Comparison of ENCODE assay signal across 8 cellular contexts in genomic region chr15:66369773-66370651, GRCh38. TPM values are rescaled to one million over a fixed set of nuclear protein-coding genes. Genes with fewer than 3 reads are reported as not detected.
A peak's percentile ranks its signal among the peaks of the same experiment; 100 is the strongest.
DNase-seq lines count a peak whose midpoint lies in the region; ATAC-seq, FAIRE-seq and TF ChIP-seq lines count a peak whose summit lies in the region.

No MANE protein-coding gene starts in this region.

- H3K9me1 ChIP-seq in keratinocyte (ENCODE audit: control insufficient read depth, extremely low read depth, insufficient read depth, low read length), result no peaks in the 10 kb centered on the region

- dilution Hi-C loops in keratinocyte (cut with MboI; ENCODE audit: extremely low pct_ligation_motif_present, low sequenced_read_pairs), result no loop called here

- no peaks in the 10 kb centered on the region for H3K27me3 ChIP-seq in keratinocyte (ENCODE audit: control insufficient read depth, extremely low read depth, insufficient read depth, low read length)
- H3K27me3 ChIP-seq in subcutaneous abdominal adipose tissue (ENCODE audit: control insufficient read depth in 5 of 5, insufficient read depth in 4 of 5, low read length in 5 of 5), result no peaks in the 10 kb centered on the region

- H3K9me3 ChIP-seq in keratinocyte (ENCODE audit: control insufficient read depth, low read depth, low read length), result no peaks in the 10 kb centered on the region
- peaks cover 0 to 6% (median 0%) of the 10 kb centered on the region in 5 donors for H3K9me3 ChIP-seq in subcutaneous abdominal adipose tissue (ENCODE audit: control insufficient read depth in 5 of 5, low read length in 5 of 5)

- no peaks in the 10 kb centered on the region for H4K20me1 ChIP-seq in keratinocyte (ENCODE audit: control insufficient read depth, extremely low read depth, insufficient read depth, low read length)

- peak overlapping the region; percentile 25 for H3K27ac ChIP-seq in keratinocyte (ENCODE audit: control insufficient read depth, insufficient read depth, low read length)
- peak overlapping the region; percentile 69 for H3K27ac ChIP-seq in subcutaneous abdominal adipose tissue (ENCODE audit: low read depth, low read length)

- peak overlapping the region in 1 of 3 experiments; percentile 15 for H3K4me3 ChIP-seq in keratinocyte (ENCODE audit: control insufficient read depth in 2 of 3, extremely low read depth in 1 of 3, insufficient read depth in 2 of 3, low read depth in 1 of 3, low read length in 3 of 3)
- H3K4me3 ChIP-seq in subcutaneous abdominal adipose tissue (ENCODE audit: low read depth in 1 of 5, low read length in 5 of 5), result peak overlapping the region; percentile 52 to 76 (median 74)

- TF ChIP-seq CTCF in keratinocyte (optimal IDR thresholded peaks at IDR 0.05 in 1 of 3, IDR thresholded peaks at IDR 0.05 in 1 of 3, conservative IDR thresholded peaks at IDR 0.05 in 1 of 3; ENCODE audit: extremely low read depth in 1 of 3, insufficient read depth in 2 of 3, low read length in 3 of 3), result no peak

- DNase-seq in NCI-H2081 (lab: John Stamatoyannopoulos, UW) (peak; percentile 25 to 48), NCI-H2081 treated with DMSO at 0.1 percent for 48 hours (lab: John Stamatoyannopoulos, UW) (no peak), NCI-H2196 (lab: John Stamatoyannopoulos, UW; ENCODE audit: unreplicated experiment) (peak; percentile 53), amniotic epithelial cell (ENCODE audit: low read depth) (peak; percentile 9), keratinocyte (ENCODE audit: low read depth, low spot score) (no peak), COLO668 (lab: John Stamatoyannopoulos, UW; ENCODE audit: unreplicated experiment) (no peak)

- H2AFZ ChIP-seq in keratinocyte (ENCODE audit: control insufficient read depth, low read length), result peak overlapping the region; percentile 66

- no peak for ATAC-seq in GM21381 (IDR thresholded peaks at IDR 0.05; ENCODE audit: unreplicated experiment)

- H3K79me2 ChIP-seq in keratinocyte (ENCODE audit: control insufficient read depth, insufficient read depth, low read length), result no peaks in the 10 kb centered on the region

- peaks cover 4% of the 10 kb centered on the region for H3K4me1 ChIP-seq in keratinocyte (ENCODE audit: control insufficient read depth, extremely low read depth, insufficient read depth, low read length)
- H3K4me1 ChIP-seq in subcutaneous abdominal adipose tissue (ENCODE audit: control insufficient read depth in 5 of 5, insufficient read depth in 5 of 5, low read length in 5 of 5), result peaks cover 0 to 9% (median 8%) of the 10 kb centered on the region in 5 donors

- no peaks in the 10 kb centered on the region for H3K36me3 ChIP-seq in keratinocyte (ENCODE audit: control insufficient read depth in 2 of 2, extremely low read depth in 1 of 2, insufficient read depth in 2 of 2, low read length in 2 of 2)
- no peaks in the 10 kb centered on the region for H3K36me3 ChIP-seq in subcutaneous abdominal adipose tissue (ENCODE audit: control insufficient read depth in 5 of 5, insufficient read depth in 5 of 5, low read length in 5 of 5)

- H3K4me2 ChIP-seq in keratinocyte (ENCODE audit: control insufficient read depth, extremely low read depth, insufficient read depth, low read depth, low read length), result peak overlapping the region; percentile 54

- H3K9ac ChIP-seq in keratinocyte (ENCODE audit: control insufficient read depth, extremely low read depth, insufficient read depth, low read length), result no peak overlapping the region
- H3K9ac ChIP-seq in subcutaneous abdominal adipose tissue (ENCODE audit: low read length in 5 of 5), result peak overlapping the region in 4 of 5 donors; percentile 62 to 88 (median 76)

- no peak for FAIRE-seq in keratinocyte (lab: Jason Lieb, UNC)

RNA-seq across cellular contexts. Expression of gene TIPIN, which starts 13.5 kb away (rescaled TPM):
- polyA plus RNA-seq in keratinocyte, result 3.4 to 11.9 TPM (median 9.3 TPM) in 3 replicates
- polyA plus RNA-seq in keratinocyte (2011; ENCODE audit: low read depth), result 8.5 TPM
- 4.5 and 8.7 TPM in 2 replicates for polyA plus RNA-seq in keratinocyte (2011; cell fraction: cytosol; rRNA removed)
- 4.5 and 7.1 TPM in 2 replicates for polyA plus RNA-seq in keratinocyte (2011; cell fraction: nucleus; rRNA removed)
- 5.6 and 13.9 TPM in 2 replicates for polyA plus RNA-seq in keratinocyte (2012; ENCODE audit: low replicate concordance)
- 1.4 to 7.1 TPM (median 1.9 TPM) in 3 replicates for polyA minus RNA-seq in keratinocyte
- polyA minus RNA-seq in keratinocyte (2011; cell fraction: cytosol; rRNA and poly(A)+ RNA removed), result 3.8 TPM
- 1.3 and 5.0 TPM in 2 replicates for polyA minus RNA-seq in keratinocyte (2011; cell fraction: nucleus; rRNA and poly(A)+ RNA removed)

RNA-seq across cellular contexts. Expression of gene MAP2K1, which starts 16.7 kb away (rescaled TPM):
- polyA plus RNA-seq in keratinocyte, result 44.4 to 73.8 TPM (median 73.2 TPM) in 3 replicates
- polyA plus RNA-seq in keratinocyte (2011; ENCODE audit: low read depth), result 46.0 TPM
- 31.9 and 44.4 TPM in 2 replicates for polyA plus RNA-seq in keratinocyte (2011; cell fraction: cytosol; rRNA removed)
- polyA plus RNA-seq in keratinocyte (2011; cell fraction: nucleus; rRNA removed), result 42.6 and 42.7 TPM in 2 replicates
- polyA plus RNA-seq in keratinocyte (2012; ENCODE audit: low replicate concordance), result 63.2 and 63.8 TPM in 2 replicates
- polyA minus RNA-seq in keratinocyte, result 30.2 to 55.5 TPM (median 42.5 TPM) in 3 replicates
- polyA minus RNA-seq in keratinocyte (2011; cell fraction: cytosol; rRNA and poly(A)+ RNA removed), result 21.7 TPM
- polyA minus RNA-seq in keratinocyte (2011; cell fraction: nucleus; rRNA and poly(A)+ RNA removed), result 19.1 and 28.9 TPM in 2 replicates

Comparison
In these comparisons a context has a peak if more than half of its experiments do, and no peak if none do; other contexts are left out.
1. DNase-seq: peak in NCI-H2081 (2 of 2), NCI-H2196 (single experiment) and amniotic epithelial cell (single experiment); none in NCI-H2081 treated with DMSO at 0.1 percent for 48 hours (single experiment), keratinocyte (single experiment) and COLO668 (single experiment).